Comparison of ENCODE assay signal across 11 cellular contexts in the genomic region with DNA sequence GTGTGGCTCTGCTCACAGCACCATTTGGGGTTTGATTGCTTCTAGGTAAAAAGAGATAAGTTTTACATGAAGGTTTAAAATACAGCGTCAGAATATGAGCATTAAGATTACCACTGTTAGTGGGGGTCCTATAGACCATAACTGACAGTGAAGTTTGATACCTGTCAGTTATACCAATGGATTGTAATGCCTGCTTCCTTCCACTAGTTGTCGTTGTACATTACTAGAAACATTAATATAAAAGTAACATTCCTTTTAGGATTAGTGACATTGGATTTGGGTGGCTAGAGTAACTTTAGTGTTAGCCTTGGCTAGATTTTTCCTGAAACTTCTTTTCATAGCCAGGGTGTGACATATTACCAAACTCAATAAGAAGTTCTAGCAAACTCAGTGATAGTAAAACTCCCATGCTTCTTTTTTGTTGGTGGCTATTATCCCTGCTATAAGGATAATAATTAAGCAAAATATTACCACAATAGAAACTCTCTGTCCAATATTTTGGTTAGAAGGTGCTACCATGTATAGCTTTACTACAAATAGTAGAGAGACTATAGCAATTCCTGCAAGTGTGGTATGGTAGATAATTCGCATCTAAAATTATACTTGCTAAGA. TPM values are rescaled to one million over a fixed set of nuclear protein-coding genes. Genes with fewer than 3 reads are reported as not detected.
DNase-seq lines count a peak whose midpoint lies in the region; TF ChIP-seq lines count a peak whose summit lies in the region.
"Had no signal": no experiment of that assay in that cellular context is flagged by ENCODE, and none has a peak within 500 bp of the region (broad histone marks: within the 10 kb centered on the region; RNA-seq: fewer than 3 reads in every experiment).

No MANE protein-coding gene starts in this region.

- H3K36me3 ChIP-seq in adipocyte (ENCODE audit: control insufficient read depth, insufficient read depth, low read length, severe bottlenecking) (no peaks in the 10 kb centered on the region), esophagus squamous epithelium (no peaks in the 10 kb centered on the region)
- H3K36me3 ChIP-seq: suprapubic skin had no signal

- H3K27me3 Mint-ChIP-seq in HFFc6 (ENCODE audit: insufficient read depth), result no peaks in the 10 kb centered on the region
- H3K27me3 Mint-ChIP-seq: dendritic cell treated with granulocyte-macrophage colony-stimulating factor and Interleukin-4, amounts not matched to agents 40 ng/mL and 50 ng/mL, for 4 days had no signal

- 61 to 66% methylated on average over 2 to 3 of the region's 3 CpGs for WGBS in esophagus squamous epithelium, 2 donors

- H3K9ac ChIP-seq in adipocyte (ENCODE audit: low read length), result no peak overlapping the region

- TF ChIP-seq CTCF in HFFc6 (IDR thresholded peaks at IDR 0.05) (peak; percentile 77), esophagus squamous epithelium (IDR thresholded peaks at IDR 0.05) (peak in 3 of 6 experiments; percentile 18 to 40 (median 21))

- no peak for TF ChIP-seq POLR2A in esophagus squamous epithelium (IDR thresholded peaks at IDR 0.05)

- H3K36me3 Mint-ChIP-seq in HFFc6 (ENCODE audit: low read depth), result no peaks in the 10 kb centered on the region

- DNase-seq in EH (ENCODE audit: low read depth) (peak; percentile 1), HFFc6 (no peak), adipocyte (ENCODE audit: low read depth) (peak; percentile 14), myocyte (ENCODE audit: low read depth) (peak; percentile 4), mucosa of gallbladder (ENCODE audit: low spot score) (no peak), NCI-H146 (lab: John Stamatoyannopoulos, UW) (no peak), esophagus squamous epithelium (lab: John Stamatoyannopoulos, UW) (no peak), GOT3 (lab: John Stamatoyannopoulos, UW) (no peak)
- DNase-seq: MV-4-11 had no signal

- no peaks in the 10 kb centered on the region for H3K9me3 Mint-ChIP-seq in HFFc6
- H3K9me3 Mint-ChIP-seq: dendritic cell treated with granulocyte-macrophage colony-stimulating factor and Interleukin-4, amounts not matched to agents 40 ng/mL and 50 ng/mL, for 4 days had no signal

- H3K27me3 ChIP-seq in adipocyte (replicated peaks; ENCODE audit: control insufficient read depth, insufficient read depth, low read length) (no peaks in the 10 kb centered on the region), esophagus squamous epithelium (no peaks in the 10 kb centered on the region)
- H3K27me3 ChIP-seq: suprapubic skin had no signal

- H3K27ac Mint-ChIP-seq in HFFc6, result no peak overlapping the region
- H3K27ac Mint-ChIP-seq: dendritic cell treated with granulocyte-macrophage colony-stimulating factor and Interleukin-4, amounts not matched to agents 40 ng/mL and 50 ng/mL, for 4 days had no signal

- peaks cover 6% of the 10 kb centered on the region for H3K4me1 ChIP-seq in adipocyte (ENCODE audit: control insufficient read depth, insufficient read depth, low read length)
- H3K4me1 ChIP-seq in esophagus squamous epithelium, result no peaks in the 10 kb centered on the region
- H3K4me1 ChIP-seq: suprapubic skin had no signal

- H3K9me3 ChIP-seq in adipocyte (ENCODE audit: control insufficient read depth, low read length), result no peaks in the 10 kb centered on the region
- no peaks in the 10 kb centered on the region for H3K9me3 ChIP-seq in esophagus squamous epithelium
- H3K9me3 ChIP-seq: suprapubic skin had no signal

- H3K4me3 ChIP-seq in adipocyte (ENCODE audit: low read length) (no peak overlapping the region), esophagus squamous epithelium (no peak overlapping the region)
- H3K4me3 ChIP-seq: suprapubic skin had no signal

- no peak overlapping the region for H3K4me3 Mint-ChIP-seq in HFFc6
- H3K4me3 Mint-ChIP-seq: dendritic cell treated with granulocyte-macrophage colony-stimulating factor and Interleukin-4, amounts not matched to agents 40 ng/mL and 50 ng/mL, for 4 days had no signal

- no peak overlapping the region for H3K27ac ChIP-seq in esophagus squamous epithelium
- H3K27ac ChIP-seq: suprapubic skin had no signal

- intact Hi-C loops in esophagus squamous epithelium (cut with DNase I), result no loop called here

- H3K4me1 Mint-ChIP-seq in HFFc6 (ENCODE audit: low read depth), result peaks cover 8% of the 10 kb centered on the region; the same call in 1 of the 2 replicates

RNA-seq across cellular contexts. Expression of gene FAM181B, which starts 57.1 kb away (rescaled TPM):
- not detected for total RNA-seq in HFFc6 (2021; fragmentation: NEBNext Ultra II Directional; extraction: Animal tissue kit (Norgen Biotek cat#: 25700))
- not detected in 2 replicates for total RNA-seq in myocyte
- polyA plus RNA-seq in myocyte (2012), result not detected
- 0.81 TPM for total RNA-seq in mucosa of gallbladder
- total RNA-seq in esophagus squamous epithelium, result under 1 TPM; 0.13 to 0.57 (median 0.34) TPM

Comparison
In these comparisons a context has a peak if more than half of its experiments do, and no peak if none do; other contexts are left out.
1. DNase-seq: peak in EH (single experiment), adipocyte (single experiment) and myocyte (single experiment); none in HFFc6 (single experiment), mucosa of gallbladder (single experiment), NCI-H146 (single experiment), esophagus squamous epithelium (single experiment) and GOT3 (single experiment).